Comparison of ENCODE assay signal across 8 cellular contexts in genomic region chr12:115430636-115431035, GRCh38.
"Had no signal": no experiment of that assay in that cellular context is flagged by ENCODE, and none has a peak within 500 bp of the region (broad histone marks: within the 10 kb centered on the region; RNA-seq: fewer than 3 reads in every experiment).

No MANE protein-coding gene starts in this region.

- H3K4me3 ChIP-seq: GM12878 had no signal

- FAIRE-seq: G401.6, GM12878, GM12891, GM12892, GM18507, GM19239 had no signal

- DNase-seq: GDM1, GF-D8 had no signal

- ATAC-seq: GM12878 had no signal
